ENCODE assay signal across 9 cellular contexts in genomic region chr2:206915136-206915535, GRCh38. TPM values are rescaled to one million over a fixed set of nuclear protein-coding genes. Genes with fewer than 3 reads are reported as not detected.
A peak's percentile ranks its signal among the peaks of the same experiment; 100 is the strongest.
DNase-seq lines count a peak whose midpoint lies in the region; ATAC-seq and TF ChIP-seq lines count a peak whose summit lies in the region.
"Had no signal": no experiment of that assay in that cellular context is flagged by ENCODE, and none has a peak within 500 bp of the region (broad histone marks: within the 10 kb centered on the region; RNA-seq: fewer than 3 reads in every experiment).

No MANE protein-coding gene starts in this region.

- H3K27me3 ChIP-seq in foreskin keratinocyte (no peaks in the 10 kb centered on the region), esophagus squamous epithelium (no peaks in the 10 kb centered on the region)

- DNase-seq in AG20443 (ENCODE audit: low spot score): peak; percentile 72
- DNase-seq in OCI-M1 (lab: John Stamatoyannopoulos, UW): peak; percentile 86
- peak; percentile 81 to 91 for DNase-seq in foreskin keratinocyte
- no peak for DNase-seq in D341Med (ENCODE audit: low spot score)
- DNase-seq in cortex of kidney (lab: John Stamatoyannopoulos, UW): no peak
- no peak for DNase-seq in activated T-cell treated with anti-CD3 and anti-CD28 coated beads, Interleukin-2, amount 50 U/mL, for 1 hour
- no peak for DNase-seq in esophagus squamous epithelium (lab: John Stamatoyannopoulos, UW)
- DNase-seq: naive B cell had no signal

- H3K4me3 ChIP-seq in esophagus squamous epithelium: no peak overlapping the region

- H3K36me3 ChIP-seq in esophagus squamous epithelium: no peaks in the 10 kb centered on the region

- no peak for TF ChIP-seq POLR2A in esophagus squamous epithelium (IDR thresholded peaks at IDR 0.05)

- intact Hi-C loops in esophagus squamous epithelium (cut with DNase I): no loop called here

- no peak overlapping the region for H3K27ac ChIP-seq in foreskin keratinocyte
- H3K27ac ChIP-seq in esophagus squamous epithelium: no peak overlapping the region

- WGBS in esophagus squamous epithelium, 2 donors: 0 to 22% methylated on average over 1 of the region's 1 CpG

- H3K4me1 ChIP-seq in foreskin keratinocyte (no peaks in the 10 kb centered on the region), esophagus squamous epithelium (no peaks in the 10 kb centered on the region)

- peak; percentile 61 for ATAC-seq in GM21529 (IDR thresholded peaks at IDR 0.05; ENCODE audit: unreplicated experiment)
- ATAC-seq in foreskin keratinocyte: peak; percentile 100

- TF ChIP-seq CTCF in foreskin keratinocyte (conservative IDR thresholded peaks at IDR 0.05) (no peak), esophagus squamous epithelium (IDR thresholded peaks at IDR 0.05) (no peak)

- H3K9me3 ChIP-seq in esophagus squamous epithelium: no peaks in the 10 kb centered on the region

RNA-seq across cellular contexts. Expression of gene CPO, which starts 24.2 kb away (rescaled TPM):
- total RNA-seq in foreskin keratinocyte: not detected in 2 replicates
- polyA plus RNA-seq in foreskin keratinocyte: not detected in 2 replicates
- total RNA-seq in esophagus squamous epithelium: not detected

Comparison
In these comparisons a context has a peak if more than half of its experiments do, and no peak if none do; other contexts are left out.
1. DNase-seq: peak in AG20443 (single experiment), OCI-M1 (single experiment) and foreskin keratinocyte (2 of 2); none in D341Med (single experiment), cortex of kidney (single experiment), activated T-cell treated with anti-CD3 and anti-CD28 coated beads, Interleukin-2, amount 50 U/mL, for 1 hour (single experiment) and esophagus squamous epithelium (single experiment).